In the genomic region with DNA sequence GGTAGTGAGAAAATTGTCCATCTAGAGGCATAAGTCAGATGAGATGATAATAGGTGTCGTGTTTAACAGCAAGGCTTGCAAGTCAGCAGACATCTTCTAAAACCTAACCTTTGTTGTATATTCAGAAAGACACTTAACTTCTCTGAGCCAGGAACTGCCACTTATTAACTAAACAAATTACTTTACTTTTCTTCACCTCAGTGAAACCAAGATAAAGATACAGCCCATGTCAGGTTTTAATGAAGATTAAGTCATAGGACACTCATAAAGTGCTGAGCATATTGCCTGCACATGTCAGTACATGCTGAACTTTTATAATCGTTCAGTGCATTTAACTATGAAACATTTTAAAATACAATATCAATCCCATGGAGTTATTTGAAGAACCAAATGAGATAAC, we compare ENCODE assay signal across 13 cellular contexts.
DNase-seq lines count a peak whose midpoint lies in the region; FAIRE-seq and TF ChIP-seq lines count a peak whose summit lies in the region.
"Had no signal": no experiment of that assay in that cellular context is flagged by ENCODE, and none has a peak within 500 bp of the region (broad histone marks: within the 10 kb centered on the region; RNA-seq: fewer than 3 reads in every experiment).

No MANE protein-coding gene starts in this region.

- DNase-seq in NCI-H2171 treated with DMSO at 0.1 percent for 48 hours (lab: John Stamatoyannopoulos, UW) (peak; percentile 33), NCI-H2171 (lab: John Stamatoyannopoulos, UW) (no peak), HEK293T (ENCODE audit: extremely low spot score) (no peak), NCI-H69 (lab: John Stamatoyannopoulos, UW) (peak; percentile 70), islet precursor cell (no peak), GM19239 (ENCODE audit: insufficient read length, low spot score) (no peak)
- DNase-seq: Calu3; CD8-positive, alpha-beta T cell; GOT3; H7 had no signal

- CTCF ChIA-PET in HEK293T (lab: Yijun Ruan, JAX): no interaction called here

- POLR2A ChIA-PET in HEK293T (lab: Yijun Ruan, JAX): no interaction called here

- no peak for FAIRE-seq in GM19239 (lab: Jason Lieb, UNC)
- FAIRE-seq: G401.6, GM12891, HepG2 had no signal

TF ChIP-seq in HEK293T, 16 proteins besides CTCF, POLR2A, EP300 and RAD21:
- no peak for TF ChIP-seq NFRKB (IDR thresholded peaks at IDR 0.05)
- no peak for TF ChIP-seq FOXM1 (IDR thresholded peaks at IDR 0.05; ENCODE audit: borderline replicate concordance)
- 0 out of 2 replicates have a peak, but pooled peaks have one; percentile 6 for TF ChIP-seq ARNT (IDR thresholded peaks at IDR 0.05)
- no peak for TF ChIP-seq SP1 (IDR thresholded peaks at IDR 0.05)
- TF ChIP-seq FOXA1 (IDR thresholded peaks at IDR 0.05): no peak
- no peak for TF ChIP-seq FOXK2 (IDR thresholded peaks at IDR 0.05)
- TF ChIP-seq HDGF (IDR thresholded peaks at IDR 0.05; ENCODE audit: borderline replicate concordance): no peak
- no peak for TF ChIP-seq BHLHE40 (IDR thresholded peaks at IDR 0.05; ENCODE audit: borderline replicate concordance)
- TF ChIP-seq, protein P1, sequence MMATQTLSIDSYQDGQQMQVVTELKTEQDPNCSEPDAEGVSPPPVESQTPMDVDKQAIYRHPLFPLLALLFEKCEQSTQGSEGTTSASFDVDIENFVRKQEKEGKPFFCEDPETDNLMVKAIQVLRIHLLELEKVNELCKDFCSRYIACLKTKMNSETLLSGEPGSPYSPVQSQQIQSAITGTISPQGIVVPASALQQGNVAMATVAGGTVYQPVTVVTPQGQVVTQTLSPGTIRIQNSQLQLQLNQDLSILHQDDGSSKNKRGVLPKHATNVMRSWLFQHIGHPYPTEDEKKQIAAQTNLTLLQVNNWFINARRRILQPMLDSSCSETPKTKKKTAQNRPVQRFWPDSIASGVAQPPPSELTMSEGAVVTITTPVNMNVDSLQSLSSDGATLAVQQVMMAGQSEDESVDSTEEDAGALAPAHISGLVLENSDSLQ (IDR thresholded peaks at IDR 0.05): peak; percentile 90

Comparison
In these comparisons a context has a peak if more than half of its experiments do, and no peak if none do; other contexts are left out.
1. DNase-seq: peak in NCI-H2171 treated with DMSO at 0.1 percent for 48 hours (single experiment) and NCI-H69 (single experiment); none in NCI-H2171 (single experiment), HEK293T (single experiment), islet precursor cell (single experiment) and GM19239 (single experiment).